ENCODE assay signal across 9 cellular contexts in the genomic region with DNA sequence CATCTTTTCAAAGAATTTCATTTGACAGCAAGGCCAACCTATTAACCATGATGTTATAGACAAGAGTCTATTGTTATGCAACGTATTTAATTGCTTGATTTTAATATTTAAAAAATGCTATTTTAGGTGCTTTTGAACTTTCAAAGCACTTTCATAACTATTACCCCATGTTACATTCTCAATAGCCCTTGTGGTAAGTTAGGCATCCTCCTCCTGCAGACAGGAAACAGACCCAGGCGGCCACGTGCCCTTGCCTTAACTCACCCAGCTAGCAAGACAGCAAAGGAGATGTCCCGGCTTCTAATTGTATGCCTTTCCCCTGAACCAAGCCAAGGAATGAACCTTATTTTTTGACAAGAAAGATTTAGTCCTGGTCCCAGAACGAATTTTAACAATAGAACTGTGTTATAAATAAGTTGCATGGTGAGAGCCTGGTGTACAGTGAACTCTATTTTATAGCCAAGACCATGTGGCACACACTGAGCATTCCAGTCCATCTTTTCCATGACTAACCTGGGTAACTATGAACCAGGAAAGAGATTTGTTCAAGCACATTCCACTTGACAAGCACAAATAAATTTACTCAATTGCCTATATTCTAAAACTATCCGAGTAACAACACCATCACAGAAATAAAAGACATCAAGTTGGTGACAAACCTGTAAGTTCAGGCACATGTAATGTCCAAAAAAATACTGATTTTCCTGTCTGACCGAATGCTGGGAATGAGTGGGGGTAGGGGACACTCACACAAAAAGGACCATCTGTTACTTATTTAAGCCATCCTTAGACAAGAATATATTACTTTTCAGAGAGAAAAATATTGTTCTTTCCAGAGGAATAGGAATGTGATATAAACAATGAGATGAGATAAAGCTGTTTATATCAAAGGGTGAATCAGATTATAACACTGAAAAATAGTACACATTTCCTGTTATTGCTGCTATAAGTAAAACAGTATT.
DNase-seq lines count a peak whose midpoint lies in the region; ATAC-seq and TF ChIP-seq lines count a peak whose summit lies in the region.
"Had no signal": no experiment of that assay in that cellular context is flagged by ENCODE, and none has a peak within 500 bp of the region (broad histone marks: within the 10 kb centered on the region; RNA-seq: fewer than 3 reads in every experiment).

No MANE protein-coding gene starts in this region.

- H3K4me3 ChIP-seq in cardiac fibroblast (replicated peaks in 1 of 2; ENCODE audit: low read depth in 2 of 2, low read length in 2 of 2) (no peak overlapping the region), thoracic aorta (no peak overlapping the region)

- no peak overlapping the region for H3K4me3 Mint-ChIP-seq in activated CD8-positive, alpha-beta T cell treated with anti-CD3 and anti-CD28 coated beads for 36 hours
- no peak overlapping the region for H3K4me3 Mint-ChIP-seq in activated CD8-positive, alpha-beta T cell treated with anti-CD3 and anti-CD28 coated beads, Interleukin-2, amount 10 ng/mL, durations not matched to agents 7 days and 5 days
- H3K4me3 Mint-ChIP-seq: activated naive CD8-positive, alpha-beta T cell treated with anti-CD3 and anti-CD28 coated beads, Interleukin-2, amount 50 U/mL, for 24 hours had no signal

- no peaks in the 10 kb centered on the region for H3K4me1 Mint-ChIP-seq in activated CD8-positive, alpha-beta T cell treated with anti-CD3 and anti-CD28 coated beads for 36 hours (ENCODE audit: low read depth)
- H3K4me1 Mint-ChIP-seq in activated CD8-positive, alpha-beta T cell treated with anti-CD3 and anti-CD28 coated beads, Interleukin-2, amount 10 ng/mL, durations not matched to agents 7 days and 5 days (ENCODE audit: low read depth): no peaks in the 10 kb centered on the region
- H3K4me1 Mint-ChIP-seq: activated naive CD8-positive, alpha-beta T cell treated with anti-CD3 and anti-CD28 coated beads, Interleukin-2, amount 50 U/mL, for 24 hours had no signal

- POLR2A ChIA-PET in activated CD8-positive, alpha-beta T cell treated with anti-CD3 and anti-CD28 coated beads for 36 hours (lab: Charles Lee): interaction anchor here (0.6 kb wide), 1 partner anchor 37 kb away, joined by 3 read pairs; no protein-coding TSS in a partner anchor
- POLR2A ChIA-PET in activated CD8-positive, alpha-beta T cell treated with anti-CD3 and anti-CD28 coated beads, Interleukin-2, amount 10 ng/mL, durations not matched to agents 7 days and 5 days (lab: Charles Lee): no interaction called here

- no peak for ATAC-seq in activated CD8-positive, alpha-beta T cell treated with anti-CD3 and anti-CD28 coated beads for 36 hours
- no peak for ATAC-seq in activated CD8-positive, alpha-beta T cell treated with anti-CD3 and anti-CD28 coated beads, Interleukin-2, amount 10 ng/mL, durations not matched to agents 7 days and 5 days
- ATAC-seq in HG03196 (IDR thresholded peaks at IDR 0.05; ENCODE audit: unreplicated experiment) (peak; percentile 52), thoracic aorta (ENCODE audit: insufficient number of reproducible peaks, low FRiP score, low read depth) (no peak), sciatic nerve (no peak)
- ATAC-seq: activated naive CD8-positive, alpha-beta T cell treated with anti-CD3 and anti-CD28 coated beads, Interleukin-2, amount 50 U/mL, for 24 hours had no signal

- H3K9me3 Mint-ChIP-seq in activated CD8-positive, alpha-beta T cell treated with anti-CD3 and anti-CD28 coated beads for 36 hours: no peaks in the 10 kb centered on the region
- H3K9me3 Mint-ChIP-seq in activated CD8-positive, alpha-beta T cell treated with anti-CD3 and anti-CD28 coated beads, Interleukin-2, amount 10 ng/mL, durations not matched to agents 7 days and 5 days (ENCODE audit: insufficient read depth): no peaks in the 10 kb centered on the region
- H3K9me3 Mint-ChIP-seq: activated naive CD8-positive, alpha-beta T cell treated with anti-CD3 and anti-CD28 coated beads, Interleukin-2, amount 50 U/mL, for 24 hours had no signal

- DNase-seq in activated CD8-positive, alpha-beta T cell treated with anti-CD3 and anti-CD28 coated beads for 36 hours: peak; percentile 10
- DNase-seq in activated CD8-positive, alpha-beta T cell treated with anti-CD3 and anti-CD28 coated beads, Interleukin-2, amount 10 ng/mL, durations not matched to agents 7 days and 5 days: no peak
- DNase-seq in cardiac fibroblast (ENCODE audit: low read depth in 2 of 2): peak; percentile 42 to 48
- no peak for DNase-seq in thoracic aorta (ENCODE audit: low spot score)
- no peak for DNase-seq in NCI-H2029 (lab: John Stamatoyannopoulos, UW)
- no peak for DNase-seq in sciatic nerve (ENCODE audit: low spot score)
- no peak for DNase-seq in NCI-H526 (lab: John Stamatoyannopoulos, UW)
- DNase-seq: activated naive CD8-positive, alpha-beta T cell treated with anti-CD3 and anti-CD28 coated beads, Interleukin-2, amount 50 U/mL, for 24 hours had no signal

- no peak overlapping the region for H3K27ac Mint-ChIP-seq in activated CD8-positive, alpha-beta T cell treated with anti-CD3 and anti-CD28 coated beads for 36 hours
- H3K27ac Mint-ChIP-seq in activated CD8-positive, alpha-beta T cell treated with anti-CD3 and anti-CD28 coated beads, Interleukin-2, amount 10 ng/mL, durations not matched to agents 7 days and 5 days: no peak overlapping the region
- H3K27ac Mint-ChIP-seq: activated naive CD8-positive, alpha-beta T cell treated with anti-CD3 and anti-CD28 coated beads, Interleukin-2, amount 50 U/mL, for 24 hours had no signal

- intact Hi-C loops in activated CD8-positive, alpha-beta T cell treated with anti-CD3 and anti-CD28 coated beads for 36 hours (cut with micrococcal nuclease): no loop called here
- intact Hi-C loops in sciatic nerve (cut with DNase I): no loop called here

- H3K4me1 ChIP-seq in thoracic aorta (ENCODE audit: control insufficient read depth in 1 of 2, low read depth in 2 of 2): peaks cover 18 to 44% of the 10 kb centered on the region in 2 donors

- CTCF ChIA-PET in activated CD8-positive, alpha-beta T cell treated with anti-CD3 and anti-CD28 coated beads for 36 hours (lab: Charles Lee): no interaction called here
- CTCF ChIA-PET in activated CD8-positive, alpha-beta T cell treated with anti-CD3 and anti-CD28 coated beads, Interleukin-2, amount 10 ng/mL, durations not matched to agents 7 days and 5 days (lab: Charles Lee): no interaction called here

- no peak for TF ChIP-seq CTCF in activated CD8-positive, alpha-beta T cell treated with anti-CD3 and anti-CD28 coated beads for 36 hours (IDR thresholded peaks at IDR 0.05)
- TF ChIP-seq CTCF in cardiac fibroblast (IDR thresholded peaks at IDR 0.05; ENCODE audit: low read depth, low read length) (no peak), thoracic aorta (IDR thresholded peaks at IDR 0.05) (no peak)

- H3K36me3 ChIP-seq in thoracic aorta: no peaks in the 10 kb centered on the region

- H3K27me3 ChIP-seq in thoracic aorta (replicated peaks; ENCODE audit: insufficient read depth): no peaks in the 10 kb centered on the region

- peak overlapping the region; percentile 56 to 81 for H3K27ac ChIP-seq in thoracic aorta

- H3K27me3 Mint-ChIP-seq in activated CD8-positive, alpha-beta T cell treated with anti-CD3 and anti-CD28 coated beads for 36 hours: peaks cover 14% of the 10 kb centered on the region
- no peaks in the 10 kb centered on the region for H3K27me3 Mint-ChIP-seq in activated CD8-positive, alpha-beta T cell treated with anti-CD3 and anti-CD28 coated beads, Interleukin-2, amount 10 ng/mL, durations not matched to agents 7 days and 5 days (ENCODE audit: low read depth)

- H3K36me3 Mint-ChIP-seq in activated CD8-positive, alpha-beta T cell treated with anti-CD3 and anti-CD28 coated beads for 36 hours (ENCODE audit: low read depth): no peaks in the 10 kb centered on the region
- no peaks in the 10 kb centered on the region for H3K36me3 Mint-ChIP-seq in activated CD8-positive, alpha-beta T cell treated with anti-CD3 and anti-CD28 coated beads, Interleukin-2, amount 10 ng/mL, durations not matched to agents 7 days and 5 days (ENCODE audit: low read depth)

- no peaks in the 10 kb centered on the region for H3K9me3 ChIP-seq in thoracic aorta

Comparison
In these comparisons a context has a peak if more than half of its experiments do, and no peak if none do; other contexts are left out.
1. DNase-seq: peak in activated CD8-positive, alpha-beta T cell treated with anti-CD3 and anti-CD28 coated beads for 36 hours (single experiment) and cardiac fibroblast (2 of 2); none in activated CD8-positive, alpha-beta T cell treated with anti-CD3 and anti-CD28 coated beads, Interleukin-2, amount 10 ng/mL, durations not matched to agents 7 days and 5 days (single experiment), thoracic aorta (single experiment), NCI-H2029 (single experiment), sciatic nerve (single experiment) and NCI-H526 (0 of 2).